In genomic region chr2:240972636-240973521, GRCh38 we compare ENCODE assay signal across 10 cellular contexts. TPM values are rescaled to one million over a fixed set of nuclear protein-coding genes. Genes with fewer than 3 reads are reported as not detected.
DNase-seq lines count a peak whose midpoint lies in the region; TF ChIP-seq lines count a peak whose summit lies in the region.
"Had no signal": no experiment of that assay in that cellular context is flagged by ENCODE, and none has a peak within 500 bp of the region (broad histone marks: within the 10 kb centered on the region; RNA-seq: fewer than 3 reads in every experiment).

No MANE protein-coding gene starts in this region.

- no peaks in the 10 kb centered on the region for H3K27me3 ChIP-seq in fibroblast of lung (ENCODE audit: control insufficient read depth, insufficient read depth, low read length)
- peaks cover 39% of the 10 kb centered on the region for H3K27me3 ChIP-seq in osteoblast (ENCODE audit: insufficient read depth, low read length)
- H3K27me3 ChIP-seq in ascending aorta, result no peaks in the 10 kb centered on the region
- no peaks in the 10 kb centered on the region for H3K27me3 ChIP-seq in SJCRH30
- peaks cover 14% of the 10 kb centered on the region for H3K27me3 ChIP-seq in endodermal cell (ENCODE audit: control insufficient read depth, insufficient read depth, low read length, poor library complexity, severe bottlenecking)

- H3K9me3 ChIP-seq in fibroblast of lung (ENCODE audit: control insufficient read depth, insufficient read depth, low read depth, low read length) (no peaks in the 10 kb centered on the region), osteoblast (ENCODE audit: low read depth, low read length) (no peaks in the 10 kb centered on the region), ascending aorta (no peaks in the 10 kb centered on the region), SJCRH30 (replicated peaks) (peaks cover 6% of the 10 kb centered on the region; the same call in 1 of the 2 replicates), endodermal cell (ENCODE audit: control insufficient read depth, low read length) (no peaks in the 10 kb centered on the region)

- H3K4me3 ChIP-seq in fibroblast of lung (replicated peaks in 1 of 4; ENCODE audit: control extremely low read depth in 1 of 4, insufficient read depth in 1 of 4, low read depth in 3 of 4, low read length in 4 of 4) (no peak overlapping the region), osteoblast (ENCODE audit: insufficient read depth, low read length) (no peak overlapping the region), ascending aorta (no peak overlapping the region), SJCRH30 (no peak overlapping the region), endodermal cell (ENCODE audit: low read length) (no peak overlapping the region)

- H3K4me1 Mint-ChIP-seq in endodermal cell, result no peaks in the 10 kb centered on the region

- H3K4me3 Mint-ChIP-seq in endodermal cell, result no peak overlapping the region

- H3K4me1 ChIP-seq in fibroblast of lung (ENCODE audit: control insufficient read depth, extremely low read depth, insufficient read depth, low read length) (peaks cover 4% of the 10 kb centered on the region), osteoblast (ENCODE audit: insufficient read depth, low read length) (no peaks in the 10 kb centered on the region), ascending aorta (no peaks in the 10 kb centered on the region), SJCRH30 (0 out of 2 replicates have a peak, but pooled peaks cover 2% of the 10 kb centered on the region), endodermal cell (ENCODE audit: control insufficient read depth, insufficient read depth, low read length) (no peaks in the 10 kb centered on the region)

- H3K79me2 ChIP-seq in fibroblast of lung (ENCODE audit: control insufficient read depth, insufficient read depth, low read length), result no peaks in the 10 kb centered on the region
- no peaks in the 10 kb centered on the region for H3K79me2 ChIP-seq in osteoblast (ENCODE audit: insufficient read depth, low read length)

- WGBS in endodermal cell (ENCODE audit: insufficient coverage in 1 of 2, insufficient read length in 1 of 2), 2 experiments, result 82 to 84% methylated on average over 4 to 17 of the region's 17 CpGs

- H3K27ac ChIP-seq in fibroblast of lung (ENCODE audit: insufficient read depth, low read length) (peak overlapping the region; percentile 44), osteoblast (ENCODE audit: low read depth, low read length) (no peak overlapping the region), ascending aorta (no peak overlapping the region), SJCRH30 (no peak overlapping the region), endodermal cell (ENCODE audit: low read depth, low read length) (no peak overlapping the region)

- H3K27me3 Mint-ChIP-seq in endodermal cell (ENCODE audit: insufficient read depth), result peaks cover 7% of the 10 kb centered on the region

- H3K4me2 ChIP-seq in fibroblast of lung (ENCODE audit: extremely low read depth, insufficient read depth, low read length) (peak overlapping the region; percentile 44), osteoblast (ENCODE audit: insufficient read depth, low read length) (no peak overlapping the region)

- H3K9ac ChIP-seq in fibroblast of lung (ENCODE audit: insufficient read depth, low read length) (no peak overlapping the region), endodermal cell (ENCODE audit: extremely low read depth, low read length, poor library complexity, severe bottlenecking) (no peak overlapping the region)

- H4K20me1 ChIP-seq in fibroblast of lung (ENCODE audit: control insufficient read depth, extremely low read depth, insufficient read depth, low read length) (no peaks in the 10 kb centered on the region), osteoblast (ENCODE audit: insufficient read depth, low read length) (no peaks in the 10 kb centered on the region)

- DNase-seq in C1 segment of cervical spinal cord (lab: John Stamatoyannopoulos, UW) (peak in 8 of 14 donors; percentile 30 to 55 (median 35)), NCI-H69 (lab: John Stamatoyannopoulos, UW) (peak; percentile 72), fibroblast of lung (ENCODE audit: low read depth in 2 of 2) (peak in 1 of 2 donors; percentile 33), osteoblast (ENCODE audit: insufficient read length, low spot score, missing footprints) (peak; percentile 91), ascending aorta (ENCODE audit: low spot score in 2 of 2) (no peak), NCI-H1048 (lab: John Stamatoyannopoulos, UW) (no peak), SJCRH30 (no peak), endodermal cell (no peak)
- DNase-seq: central memory CD4-positive, alpha-beta T cell; stimulated activated CD4-positive, alpha-beta T cell treated with anti-CD3 and anti-CD28 coated beads, Interleukin-4, amount 100 ng/mL, for 1 hour had no signal

- H3K27ac Mint-ChIP-seq in endodermal cell, result no peak overlapping the region

- H2AFZ ChIP-seq in fibroblast of lung (ENCODE audit: low read length), result no peak overlapping the region
- H2AFZ ChIP-seq in osteoblast (ENCODE audit: low read length), result no peak overlapping the region

- intact Hi-C loops in ascending aorta (cut with DNase I), result no loop called here

- H3K36me3 ChIP-seq in fibroblast of lung (ENCODE audit: control insufficient read depth, insufficient read depth, low read length) (no peaks in the 10 kb centered on the region), osteoblast (ENCODE audit: insufficient read depth, low read length) (no peaks in the 10 kb centered on the region), ascending aorta (no peaks in the 10 kb centered on the region), SJCRH30 (no peaks in the 10 kb centered on the region), endodermal cell (ENCODE audit: control insufficient read depth, insufficient read depth, low read length) (no peaks in the 10 kb centered on the region)

- no peaks in the 10 kb centered on the region for H3K9me3 Mint-ChIP-seq in endodermal cell

- no peak for TF ChIP-seq CTCF in fibroblast of lung (conservative IDR thresholded peaks at IDR 0.05 in 1 of 2, IDR thresholded peaks at IDR 0.05 in 1 of 2; ENCODE audit: low read depth in 1 of 2, low read length in 2 of 2)
- no peak for TF ChIP-seq CTCF in osteoblast (IDR thresholded peaks at IDR 0.05; ENCODE audit: extremely low read depth, low read depth, low read length)
- no peak for TF ChIP-seq CTCF in ascending aorta (IDR thresholded peaks at IDR 0.05)
- no peak for TF ChIP-seq CTCF in endodermal cell (conservative IDR thresholded peaks at IDR 0.05)

- no peaks in the 10 kb centered on the region for H3K36me3 Mint-ChIP-seq in endodermal cell (ENCODE audit: low read depth)

RNA-seq across cellular contexts. Expression of gene SNED1, which starts 25.5 kb away (rescaled TPM):
- 39.5 and 53.2 TPM in 2 replicates for total RNA-seq in fibroblast of lung
- polyA plus RNA-seq in fibroblast of lung, result 10.1 and 27.2 TPM in 2 replicates
- polyA plus RNA-seq in fibroblast of lung (2012), result 17.4 and 52.1 TPM in 2 replicates
- polyA minus RNA-seq in fibroblast of lung (ENCODE audit: low replicate concordance), result 37.9 and 67.9 TPM in 2 replicates
- total RNA-seq in osteoblast, result 94.8 and 127 TPM in 2 replicates
- 84.3 TPM for total RNA-seq in ascending aorta
- total RNA-seq in SJCRH30 (2014; rRNA removed; shearing (Covaris generic)), result 22.3 and 28.4 TPM in 2 replicates
- 1 to 10 TPM in 1 of 2 donors, under 1 TPM in 1; 0.66 to 4.5 TPM for total RNA-seq in endodermal cell
- polyA plus RNA-seq in endodermal cell (2013, experiment 1 of 2), result 0.96 TPM
- polyA plus RNA-seq in endodermal cell (2013, experiment 2 of 2), result 0.25 TPM

Comparison
In these comparisons a context has a peak if more than half of its experiments do, and no peak if none do; other contexts are left out.
1. DNase-seq: peak in C1 segment of cervical spinal cord (8 of 14), NCI-H69 (single experiment) and osteoblast (single experiment); none in ascending aorta (0 of 2), NCI-H1048 (single experiment), SJCRH30 (0 of 2) and endodermal cell (single experiment).